Comparison of ENCODE assay signal across 10 cellular contexts in genomic region chr16:53061256-53061655, GRCh38. TPM values are rescaled to one million over a fixed set of nuclear protein-coding genes. Genes with fewer than 3 reads are reported as not detected.
DNase-seq lines count a peak whose midpoint lies in the region; ATAC-seq and TF ChIP-seq lines count a peak whose summit lies in the region.
"Had no signal": no experiment of that assay in that cellular context is flagged by ENCODE, and none has a peak within 500 bp of the region (broad histone marks: within the 10 kb centered on the region; RNA-seq: fewer than 3 reads in every experiment).

No MANE protein-coding gene starts in this region.

- peaks cover 39% of the 10 kb centered on the region for H3K4me1 Mint-ChIP-seq in activated naive CD8-positive, alpha-beta T cell treated with anti-CD3 and anti-CD28 coated beads, Interleukin-2, amount 10 ng/mL, durations not matched to agents 7 days and 5 days

- no peak for TF ChIP-seq POLR2A in lower leg skin (IDR thresholded peaks at IDR 0.05)

- H3K36me3 Mint-ChIP-seq in activated naive CD8-positive, alpha-beta T cell treated with anti-CD3 and anti-CD28 coated beads, Interleukin-2, amount 10 ng/mL, durations not matched to agents 7 days and 5 days = peaks cover 6% of the 10 kb centered on the region

- H3K27me3 ChIP-seq in DOHH2 (ENCODE audit: control insufficient read depth, low read length) = no peaks in the 10 kb centered on the region

- H3K9me3 ChIP-seq in DOHH2 (ENCODE audit: control insufficient read depth, insufficient read depth, low read length) = no peaks in the 10 kb centered on the region

- peaks cover 92% of the 10 kb centered on the region for H3K79me2 ChIP-seq in DOHH2 (ENCODE audit: control insufficient read depth, low read length)

- no peaks in the 10 kb centered on the region for H3K9me2 ChIP-seq in DOHH2 (replicated peaks; ENCODE audit: control insufficient read depth, low read length)

- POLR2A ChIA-PET in activated naive CD8-positive, alpha-beta T cell treated with anti-CD3 and anti-CD28 coated beads, Interleukin-2, amount 10 ng/mL, durations not matched to agents 7 days and 5 days (lab: Charles Lee) = interaction anchor here (0.7 kb wide), 1 partner anchor 25 kb away, joined by 7 read pairs; no protein-coding TSS in a partner anchor

- no peak for TF ChIP-seq CTCF in DOHH2 (IDR thresholded peaks at IDR 0.05; ENCODE audit: low read depth, low read length, poor library complexity, severe bottlenecking)
- TF ChIP-seq CTCF in lower leg skin (IDR thresholded peaks at IDR 0.05) = no peak

- H3K27ac ChIP-seq in DOHH2 (ENCODE audit: low read depth, low read length) = peak overlapping the region; percentile 66

- no peaks in the 10 kb centered on the region for H3K27me3 Mint-ChIP-seq in activated naive CD8-positive, alpha-beta T cell treated with anti-CD3 and anti-CD28 coated beads, Interleukin-2, amount 10 ng/mL, durations not matched to agents 7 days and 5 days

- H3F3A ChIP-seq in DOHH2 (ENCODE audit: control insufficient read depth, insufficient read depth) = peaks cover 7% of the 10 kb centered on the region

- ATAC-seq in GM19351 (IDR thresholded peaks at IDR 0.05; ENCODE audit: unreplicated experiment) = peak; percentile 25
- ATAC-seq in HG03066 (IDR thresholded peaks at IDR 0.05; ENCODE audit: low read depth, unreplicated experiment) = peak; percentile 27
- ATAC-seq in activated naive CD8-positive, alpha-beta T cell treated with anti-CD3 and anti-CD28 coated beads, Interleukin-2, amount 10 ng/mL, durations not matched to agents 7 days and 5 days (ENCODE audit: low read depth) = no peak
- no peak for ATAC-seq in left ventricle myocardium superior
- ATAC-seq: K562 had no signal

- no peaks in the 10 kb centered on the region for H4K20me1 ChIP-seq in DOHH2 (ENCODE audit: control insufficient read depth, insufficient read depth, low read depth, low read length)

- H3K4me2 ChIP-seq in DOHH2 (ENCODE audit: low read length) = peak overlapping the region; percentile 84

- intact Hi-C loops in left ventricle myocardium superior (cut with micrococcal nuclease) = no loop called here
- intact Hi-C loops in lower leg skin (cut with DNase I; ENCODE audit: low total_unique reads) = no loop called here

- WGBS in lower leg skin, 2 donors = 90 to 91% methylated on average over 5 of the region's 5 CpGs

- no peak overlapping the region for H3K4me3 Mint-ChIP-seq in activated naive CD8-positive, alpha-beta T cell treated with anti-CD3 and anti-CD28 coated beads, Interleukin-2, amount 10 ng/mL, durations not matched to agents 7 days and 5 days

- peaks cover 21% of the 10 kb centered on the region for H3K36me3 ChIP-seq in DOHH2 (ENCODE audit: control insufficient read depth, low read length)

- peaks cover 75% of the 10 kb centered on the region for H3K4me1 ChIP-seq in DOHH2 (ENCODE audit: control insufficient read depth, low read length)

- DNase-seq in activated naive CD8-positive, alpha-beta T cell treated with anti-CD3 and anti-CD28 coated beads, Interleukin-2, amount 10 ng/mL, durations not matched to agents 7 days and 5 days = no peak
- DNase-seq in NCI-H526 (lab: John Stamatoyannopoulos, UW) (no peak), left ventricle myocardium superior (no peak), NCI-H69 (lab: John Stamatoyannopoulos, UW) (no peak), lower leg skin (ENCODE audit: low spot score in 2 of 2) (no peak)
- DNase-seq: central memory CD4-positive, alpha-beta T cell had no signal

- H3K27ac Mint-ChIP-seq in activated naive CD8-positive, alpha-beta T cell treated with anti-CD3 and anti-CD28 coated beads, Interleukin-2, amount 10 ng/mL, durations not matched to agents 7 days and 5 days = peak overlapping the region; percentile 1

- peak overlapping the region; percentile 61 for H3K4me3 ChIP-seq in DOHH2 (ENCODE audit: low read length)
- no peak overlapping the region for H3K4me3 ChIP-seq in lower leg skin (ENCODE audit: low read depth, poor library complexity, severe bottlenecking)
- H3K4me3 ChIP-seq: K562 had no signal

- H3K9me3 Mint-ChIP-seq in activated naive CD8-positive, alpha-beta T cell treated with anti-CD3 and anti-CD28 coated beads, Interleukin-2, amount 10 ng/mL, durations not matched to agents 7 days and 5 days = no peaks in the 10 kb centered on the region

RNA-seq across cellular contexts. Expression of gene CHD9, which starts 6.5 kb away (rescaled TPM):
- total RNA-seq in activated naive CD8-positive, alpha-beta T cell treated with anti-CD3 and anti-CD28 coated beads, Interleukin-2, amount 10 ng/mL, durations not matched to agents 7 days and 5 days = 10 to 100 TPM; 30.2 to 37.9 TPM
- 36.4 TPM for total RNA-seq in left ventricle myocardium superior
- 10 to 100 TPM; 49.2 to 85.7 (median 67.7) TPM for total RNA-seq in lower leg skin

RNA-seq across cellular contexts. Expression of gene CHD9NB, which starts 8.6 kb away (rescaled TPM):
- under 1 TPM; 0.17 to 0.42 TPM for total RNA-seq in activated naive CD8-positive, alpha-beta T cell treated with anti-CD3 and anti-CD28 coated beads, Interleukin-2, amount 10 ng/mL, durations not matched to agents 7 days and 5 days
- 0.97 TPM for total RNA-seq in left ventricle myocardium superior
- total RNA-seq in lower leg skin = 10 to 100 TPM in 2 of 4 donors, 1 to 10 TPM in 2; 4.6 to 15.4 (median 10.0) TPM

Comparison
In these comparisons a context has a peak if more than half of its experiments do, and no peak if none do; other contexts are left out.
1. ATAC-seq: peak in GM19351 (single experiment) and HG03066 (single experiment); none in activated naive CD8-positive, alpha-beta T cell treated with anti-CD3 and anti-CD28 coated beads, Interleukin-2, amount 10 ng/mL, durations not matched to agents 7 days and 5 days (single experiment) and left ventricle myocardium superior (single experiment).